In the genomic region with DNA sequence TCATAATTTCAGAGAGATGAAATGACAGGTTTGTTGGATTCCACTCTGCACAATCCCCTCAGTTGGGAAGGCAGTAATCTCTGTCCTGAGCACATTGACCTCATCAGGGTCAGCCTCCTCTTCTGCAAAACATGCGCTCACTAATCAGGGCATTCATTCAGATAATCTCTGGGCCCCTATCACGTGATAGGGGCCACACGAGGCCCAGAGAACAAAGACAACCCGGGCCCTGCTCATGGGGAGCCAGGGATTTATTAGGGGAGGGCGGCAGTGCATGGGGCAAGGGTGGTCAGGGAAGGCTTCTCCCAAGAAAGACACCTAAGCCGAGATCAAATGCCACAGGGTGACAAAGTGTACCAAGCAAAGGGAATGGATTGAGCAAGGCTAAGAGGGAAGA, we compare ENCODE assay signal across 9 cellular contexts. TPM values are rescaled to one million over a fixed set of nuclear protein-coding genes. Genes with fewer than 3 reads are reported as not detected.
A peak's percentile ranks its signal among the peaks of the same experiment; 100 is the strongest.
DNase-seq lines count a peak whose midpoint lies in the region; ATAC-seq and TF ChIP-seq lines count a peak whose summit lies in the region.
"Had no signal": no experiment of that assay in that cellular context is flagged by ENCODE, and none has a peak within 500 bp of the region (broad histone marks: within the 10 kb centered on the region; RNA-seq: fewer than 3 reads in every experiment).

No MANE protein-coding gene starts in this region.

- H3K9me3 ChIP-seq in SK-N-MC (ENCODE audit: low read depth, low read length), result no peaks in the 10 kb centered on the region
- no peaks in the 10 kb centered on the region for H3K9me3 ChIP-seq in esophagus squamous epithelium
- H3K9me3 ChIP-seq in psoas muscle, result no peaks in the 10 kb centered on the region

- peaks cover 34 to 79% (median 42%) of the 10 kb centered on the region in 3 donors for H3K4me1 ChIP-seq in esophagus squamous epithelium
- H3K4me1 ChIP-seq in psoas muscle, result peaks cover 35% of the 10 kb centered on the region

- intact Hi-C loops in esophagus squamous epithelium (cut with DNase I) (no loop called here), psoas muscle (cut with DNase I) (loop anchor here in 1 of 2 donors (5.0 kb wide), 1 partner anchor 71 kb away; the partner anchor contains the start of gene USP4)

- H3K9ac ChIP-seq in SK-N-MC (ENCODE audit: insufficient read length), result peak overlapping the region; percentile 92

- H3K27me3 ChIP-seq in esophagus squamous epithelium (no peaks in the 10 kb centered on the region), psoas muscle (ENCODE audit: insufficient read depth in 3 of 3, low read length in 2 of 3) (no peaks in the 10 kb centered on the region)

- H3K27ac ChIP-seq in SK-N-MC (no peak overlapping the region), esophagus squamous epithelium (peak overlapping the region; percentile 97 to 100 (median 99)), psoas muscle (peak overlapping the region; percentile 99)

- H3K4me3 ChIP-seq in GM08714 (ENCODE audit: low read length) (peak overlapping the region; percentile 82; the same call in 1 of the 2 replicates), SK-N-MC (peak overlapping the region; percentile 85), esophagus squamous epithelium (peak overlapping the region in 3 of 4 donors; percentile 83 to 97 (median 96)), psoas muscle (peak overlapping the region; percentile 87)

- no peak for TF ChIP-seq POLR2A in esophagus squamous epithelium (IDR thresholded peaks at IDR 0.05)

- ATAC-seq in psoas muscle (no peak), HG03095 (IDR thresholded peaks at IDR 0.05; ENCODE audit: unreplicated experiment) (no peak), GM21825 (IDR thresholded peaks at IDR 0.05; ENCODE audit: unreplicated experiment) (no peak), GM18517 (IDR thresholded peaks at IDR 0.05; ENCODE audit: unreplicated experiment) (no peak)

- WGBS in esophagus squamous epithelium, 2 donors, result 79 to 94% methylated on average over 2 to 3 of the region's 6 CpGs
- WGBS in psoas muscle, 3 donors, result 80 to 91% (median 82%) methylated on average over 6 of the region's 6 CpGs

- TF ChIP-seq CTCF in esophagus squamous epithelium (IDR thresholded peaks at IDR 0.05), result no peak
- no peak for TF ChIP-seq CTCF in psoas muscle (IDR thresholded peaks at IDR 0.05)

- H3K36me3 ChIP-seq in SK-N-MC (ENCODE audit: insufficient read depth, low read length), result no peaks in the 10 kb centered on the region; the same call in 1 of the 2 replicates
- peaks cover 0 to 39% (median 7%) of the 10 kb centered on the region in 3 donors for H3K36me3 ChIP-seq in esophagus squamous epithelium
- peaks cover 0 to 47% of the 10 kb centered on the region in 2 donors for H3K36me3 ChIP-seq in psoas muscle (ENCODE audit: insufficient read depth in 1 of 2, low read depth in 1 of 2)

- no peak for DNase-seq in SK-N-MC (ENCODE audit: low read depth, low spot score)
- no peak for DNase-seq in esophagus squamous epithelium (lab: John Stamatoyannopoulos, UW)
- peak in 1 of 2 donors; percentile 46 for DNase-seq in psoas muscle
- DNase-seq in NCI-H1048 (lab: John Stamatoyannopoulos, UW), result no peak
- DNase-seq: left colon had no signal

RNA-seq across cellular contexts. Expression of gene TCTA, which starts 1.1 kb away (rescaled TPM):
- total RNA-seq in esophagus squamous epithelium, result 10 to 100 TPM; 10.9 to 17.8 (median 16.0) TPM
- 10 to 100 TPM; 11.4 to 23.4 (median 16.7) TPM for total RNA-seq in psoas muscle
- polyA plus RNA-seq in psoas muscle, result 10 to 100 TPM; 13.8 to 46.1 (median 18.1) TPM

RNA-seq across cellular contexts. Expression of gene RHOA, which starts 1.6 kb away (rescaled TPM):
- 100 to 1,000 TPM; 290 to 421 (median 345) TPM for total RNA-seq in esophagus squamous epithelium
- 100 to 1,000 TPM; 251 to 334 (median 271) TPM for total RNA-seq in psoas muscle
- 100 to 1,000 TPM; 179 to 341 (median 287) TPM for polyA plus RNA-seq in psoas muscle

RNA-seq across cellular contexts. Expression of gene AMT, which starts 8.9 kb away (rescaled TPM):
- total RNA-seq in esophagus squamous epithelium (1 to 10 TPM in 3 of 4 donors, under 1 TPM in 1; 0.80 to 1.7 (median 1.2) TPM), psoas muscle (1 to 10 TPM; 1.7 to 5.3 (median 2.4) TPM)
- polyA plus RNA-seq in psoas muscle, result 1 to 10 TPM in 2 of 3 donors, under 1 TPM in 1; 0.80 to 1.0 (median 1.0) TPM

RNA-seq across cellular contexts. Expression of gene NICN1, which starts 15.8 kb away (rescaled TPM):
- total RNA-seq in esophagus squamous epithelium, result 1 to 10 TPM; 1.8 to 7.6 (median 3.3) TPM
- total RNA-seq in psoas muscle, result 10 to 100 TPM in 1 of 4 donors, 1 to 10 TPM in 3; 4.6 to 12.3 (median 7.4) TPM
- 10 to 100 TPM in 2 of 3 donors, 1 to 10 TPM in 1; 4.0 to 11.2 (median 10.2) TPM for polyA plus RNA-seq in psoas muscle

RNA-seq across cellular contexts. Expression of gene GPX1, which starts 55.2 kb away (rescaled TPM):
- total RNA-seq in esophagus squamous epithelium (100 to 1,000 TPM; 126 to 400 (median 228) TPM), psoas muscle (100 to 1,000 TPM; 100 to 129 (median 116) TPM)
- polyA plus RNA-seq in psoas muscle, result 100 to 1,000 TPM; 164 to 251 (median 189) TPM
